14 cellular contexts compared by ENCODE assay signal in the genomic region with DNA sequence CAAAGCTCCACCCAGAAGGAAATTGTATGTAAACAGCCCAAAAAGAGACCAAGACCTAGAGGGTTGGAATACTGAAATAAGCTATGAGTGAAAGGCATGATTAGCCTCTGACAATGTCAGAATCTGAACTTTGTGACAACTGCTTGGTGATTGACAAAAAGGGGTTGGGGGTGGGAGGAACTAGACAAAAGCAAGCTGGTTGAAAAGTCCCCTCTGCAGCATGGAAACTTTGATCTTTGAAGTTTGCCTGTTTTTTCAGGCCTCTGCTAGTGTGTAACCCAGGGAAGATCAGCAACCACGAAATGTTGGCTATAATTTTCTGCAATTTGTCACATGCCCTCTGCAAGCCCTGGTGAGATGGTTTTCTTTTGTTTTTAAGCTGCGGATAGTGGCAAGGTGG.
DNase-seq lines count a peak whose midpoint lies in the region; ATAC-seq, FAIRE-seq and TF ChIP-seq lines count a peak whose summit lies in the region.
"Had no signal": no experiment of that assay in that cellular context is flagged by ENCODE, and none has a peak within 500 bp of the region (broad histone marks: within the 10 kb centered on the region; RNA-seq: fewer than 3 reads in every experiment).

No MANE protein-coding gene starts in this region.

- TF ChIP-seq POLR2A in HepG2 (IDR thresholded peaks at IDR 0.05; ENCODE audit: insufficient read depth in 1 of 2, low read depth in 2 of 2, low read length in 2 of 2) (no peak), right lobe of liver (IDR thresholded peaks at IDR 0.05) (no peak), H1 (IDR thresholded peaks at IDR 0.05; ENCODE audit: control extremely low read depth in 1 of 2, low read depth in 2 of 2, low read length in 2 of 2) (no peak)

- no peak overlapping the region for H2BK12ac ChIP-seq in H1 (ENCODE audit: low read depth, low read length)

- no peaks in the 10 kb centered on the region for H3K79me1 ChIP-seq in H1 (ENCODE audit: low read depth, low read length)

- DNase-seq in HepG2 (ENCODE audit: low spot score), result peak; percentile 84
- DNase-seq in right lobe of liver, result no peak
- DNase-seq in H1 (ENCODE audit: low read depth in 1 of 2, low spot score in 2 of 2), result no peak
- no peak for DNase-seq in SK-N-DZ (ENCODE audit: low spot score)
- no peak for DNase-seq in NCI-H226
- DNase-seq: 8988T; CD4-positive, alpha-beta memory T cell; DMS153; DMS79 treated with DMSO at 0.1 percent for 48 hours; GF-D8 had no signal

- ATAC-seq in HepG2 (peak; percentile 98), right lobe of liver (no peak), HG03354 (IDR thresholded peaks at IDR 0.05; ENCODE audit: poor library complexity, severe bottlenecking, unreplicated experiment) (no peak)

- in situ Hi-C loops in HepG2 (cut with HindIII; ENCODE audit: extremely low pct_ligation_motif_present, low pct_unique_long_range_greater_than_20kb), result no loop called here

- TF ChIP-seq EP300 in HepG2 (IDR thresholded peaks at IDR 0.05; ENCODE audit: low read depth in 2 of 2, low read length in 2 of 2) (peak in 1 of 2 experiments; percentile 78; a peak in 2 of 4 replicates), HepG2 (CRISPR knock-in tag; IDR thresholded peaks at IDR 0.05; ENCODE audit: borderline replicate concordance) (no peak), H1 (IDR thresholded peaks at IDR 0.05; ENCODE audit: borderline replicate concordance in 1 of 2, low read depth in 2 of 2, low read length in 2 of 2) (no peak)

- no peak overlapping the region for H2BK5ac ChIP-seq in H1 (ENCODE audit: low read depth, low read length)

- H3K18ac ChIP-seq in H1 (ENCODE audit: extremely low read depth, low read length), result no peak overlapping the region

- H2AFZ ChIP-seq in HepG2 (ENCODE audit: low read length) (peak overlapping the region; percentile 49), H1 (ENCODE audit: low read length) (peak overlapping the region; percentile 50; the same call in 1 of the 2 replicates), neuron (ENCODE audit: low read depth, low read length) (peak overlapping the region; percentile 47)

- no peak overlapping the region for H3K23ac ChIP-seq in H1 (ENCODE audit: insufficient read length)

- no peaks in the 10 kb centered on the region for H3K9me3 ChIP-seq in HepG2 (ENCODE audit: low read length)
- no peaks in the 10 kb centered on the region for H3K9me3 ChIP-seq in right lobe of liver
- no peaks in the 10 kb centered on the region for H3K9me3 ChIP-seq in H1 (ENCODE audit: insufficient read depth in 2 of 2, low read depth in 1 of 2, low read length in 1 of 2)
- H3K9me3 ChIP-seq in neuron (ENCODE audit: low read length), result no peaks in the 10 kb centered on the region
- H3K9me3 ChIP-seq: BLaER1, HAP-1 had no signal

- H2BK15ac ChIP-seq in H1 (ENCODE audit: low read length), result no peak overlapping the region

- H3K23me2 ChIP-seq in H1 (ENCODE audit: low read depth, low read length), result no peaks in the 10 kb centered on the region

- H3K27ac ChIP-seq in HepG2 (ENCODE audit: extremely low read length, insufficient read depth, low read length) (peak overlapping the region; percentile 87), right lobe of liver (no peak overlapping the region), H1 (ENCODE audit: low read depth, low read length) (no peak overlapping the region)
- H3K27ac ChIP-seq: BLaER1 had no signal

- TSS peak; percentile 73 for BruUV-seq in HepG2 (replicated peaks; lab: Mats Ljungman, UMichigan)

- H3K4me3 ChIP-seq in HepG2 (replicated peaks in 1 of 3; ENCODE audit: insufficient read depth in 1 of 3, low read depth in 2 of 3, low read length in 3 of 3), result peak overlapping the region in 1 of 3 experiments; percentile 3; a peak in 3 of 6 replicates
- no peak overlapping the region for H3K4me3 ChIP-seq in right lobe of liver
- no peak overlapping the region for H3K4me3 ChIP-seq in H1 (ENCODE audit: extremely low read depth in 1 of 4, insufficient read depth in 2 of 4, low read depth in 3 of 4, low read length in 4 of 4)
- H3K4me3 ChIP-seq in neuron (ENCODE audit: low read length), result no peak overlapping the region
- H3K4me3 ChIP-seq: BLaER1, HAP-1 had no signal

- 21% methylated on average over 2 of the region's 2 CpGs for WGBS in HepG2 (ENCODE audit: low lambda C conversion rate)
- 38% methylated on average over 2 of the region's 2 CpGs for WGBS in right lobe of liver (ENCODE audit: insufficient coverage, low coverage, low lambda C conversion rate, missing lambda C conversion rate)
- WGBS in H1 (ENCODE audit: extremely low coverage in 1 of 2, insufficient coverage in 1 of 2, insufficient read length in 1 of 2, insufficient replicate concordance in 2 of 2, low coverage in 1 of 2, low lambda C conversion rate in 2 of 2, missing lambda C conversion rate in 1 of 2), 2 experiments, result 94% methylated on average over 2 of the region's 2 CpGs; no CpG with 5 or more reads in 1 of the 2 experiments

- intact Hi-C loops in HepG2 (cut with micrococcal nuclease; ENCODE audit: unreplicated experiment), result no loop called here
- intact Hi-C loops in right lobe of liver (cut with DNase I), result no loop called here

- no peak overlapping the region for H3K14ac ChIP-seq in H1 (ENCODE audit: insufficient read length)

- no peak overlapping the region for H4K8ac ChIP-seq in H1 (ENCODE audit: extremely low read depth, insufficient read depth, low read length)

- no peaks in the 10 kb centered on the region for H3K79me2 ChIP-seq in HepG2 (ENCODE audit: insufficient read depth, low read length)
- H3K79me2 ChIP-seq in H1 (ENCODE audit: control insufficient read depth in 1 of 2, insufficient read depth in 2 of 2, low read length in 2 of 2), result no peaks in the 10 kb centered on the region

- no peak overlapping the region for H2BK20ac ChIP-seq in H1 (ENCODE audit: low read length)

- no peak overlapping the region for H4K5ac ChIP-seq in H1 (ENCODE audit: insufficient read length, low read depth, low read length)

- no peak overlapping the region for H3K56ac ChIP-seq in H1 (replicated peaks; ENCODE audit: insufficient read length, low read depth, low read length)

- peak overlapping the region; percentile 36 for H3K9ac ChIP-seq in HepG2 (ENCODE audit: insufficient read depth, low read depth, low read length)
- H3K9ac ChIP-seq in H1 (replicated peaks in 1 of 4; ENCODE audit: extremely low read depth in 1 of 4, low read depth in 3 of 4, low read length in 3 of 4), result no peak overlapping the region
- H3K9ac ChIP-seq: BLaER1 had no signal

- POLR2A ChIA-PET in HepG2 (lab: Yijun Ruan, JAX), result interaction anchor here (0.9 to 2.0 kb wide), 2 partner anchors 11 to 589 kb away, joined by 3 to 13 read pairs; no protein-coding TSS in a partner anchor
- POLR2A ChIA-PET in H1 (lab: Charles Lee; ENCODE audit: partially characterized antibody), result no interaction called here

- H2AK5ac ChIP-seq in H1 (ENCODE audit: low read depth, low read length), result no peak overlapping the region

- no peak overlapping the region for H4K91ac ChIP-seq in H1 (replicated peaks; ENCODE audit: insufficient read length, low read length)

- FAIRE-seq in HepG2 (lab: Jason Lieb, UNC), result peak; percentile 98
- FAIRE-seq in H1 (lab: Jason Lieb, UNC), result no peak

- CTCF ChIA-PET in HepG2 (lab: Yijun Ruan, JAX; ENCODE audit: low intra/inter-chr PET ratio, low total read pairs), result no interaction called here
- CTCF ChIA-PET in H1 (lab: Charles Lee; ENCODE audit: partially characterized antibody), result interaction anchor here (0.6 to 2.5 kb wide), 2 partner anchors 11 to 424 kb away, joined by 3 to 8 read pairs; no protein-coding TSS in a partner anchor

- H3K4me2 ChIP-seq in HepG2 (ENCODE audit: low read depth, low read length), result peak overlapping the region; percentile 66
- no peak overlapping the region for H3K4me2 ChIP-seq in H1 (ENCODE audit: insufficient read depth in 1 of 2, low read depth in 2 of 2, low read length in 2 of 2)
- H3K4me2 ChIP-seq: BLaER1 had no signal

- TF ChIP-seq CTCF in HepG2 (CRISPR knock-in tag; IDR thresholded peaks at IDR 0.05) (no peak), right lobe of liver (IDR thresholded peaks at IDR 0.05) (no peak), H1 (IDR thresholded peaks at IDR 0.05; ENCODE audit: control extremely low read depth in 1 of 3, insufficient read depth in 1 of 3, low read depth in 1 of 3, low read length in 3 of 3) (no peak)

- no peak overlapping the region for H3K4ac ChIP-seq in H1 (replicated peaks; ENCODE audit: insufficient read length, low read depth, low read length)

- H4K20me1 ChIP-seq in HepG2 (ENCODE audit: insufficient read depth, low read length), result no peaks in the 10 kb centered on the region
- no peaks in the 10 kb centered on the region for H4K20me1 ChIP-seq in H1 (replicated peaks in 1 of 2; ENCODE audit: control insufficient read depth in 1 of 2, insufficient read depth in 2 of 2, low read length in 2 of 2)
- H4K20me1 ChIP-seq: BLaER1 had no signal

- H2BK120ac ChIP-seq in H1 (replicated peaks; ENCODE audit: low read depth, low read length), result no peak overlapping the region

- peaks cover 34% of the 10 kb centered on the region for H3K4me1 ChIP-seq in HepG2 (ENCODE audit: insufficient read depth, low read length)
- H3K4me1 ChIP-seq in right lobe of liver, result no peaks in the 10 kb centered on the region
- H3K4me1 ChIP-seq in H1 (replicated peaks in 1 of 4; ENCODE audit: control insufficient read depth in 3 of 4, insufficient read depth in 4 of 4, low read length in 3 of 4), result no peaks in the 10 kb centered on the region
- H3K4me1 ChIP-seq in neuron (ENCODE audit: insufficient read depth, low read length), result peaks cover 8% of the 10 kb centered on the region
- H3K4me1 ChIP-seq: HAP-1 had no signal

- H3K36me3 ChIP-seq in HepG2 (replicated peaks in 1 of 2; ENCODE audit: control insufficient read depth in 1 of 2, insufficient read depth in 2 of 2, low read length in 2 of 2) (no peaks in the 10 kb centered on the region), right lobe of liver (no peaks in the 10 kb centered on the region), H1 (ENCODE audit: control insufficient read depth in 2 of 4, insufficient read depth in 4 of 4, low read length in 3 of 4) (no peaks in the 10 kb centered on the region), neuron (ENCODE audit: insufficient read depth, low read length) (no peaks in the 10 kb centered on the region)
- H3K36me3 ChIP-seq: BLaER1, HAP-1 had no signal

- H3K27me3 ChIP-seq in HepG2 (ENCODE audit: control insufficient read depth in 1 of 2, insufficient read depth in 2 of 2, low read length in 2 of 2) (no peaks in the 10 kb centered on the region), right lobe of liver (no peaks in the 10 kb centered on the region), H1 (replicated peaks in 1 of 4; ENCODE audit: control insufficient read depth in 3 of 4, extremely low read depth in 1 of 4, insufficient read depth in 3 of 4, low read length in 3 of 4) (no peaks in the 10 kb centered on the region), neuron (ENCODE audit: insufficient read depth, low read length) (peaks cover 3% of the 10 kb centered on the region)
- H3K27me3 ChIP-seq: BLaER1 had no signal

- TF ChIP-seq RAD21 in HepG2 (CRISPR knock-in tag; IDR thresholded peaks at IDR 0.05), result no peak
- no peak for TF ChIP-seq RAD21 in H1 (IDR thresholded peaks at IDR 0.05 in 1 of 2, conservative IDR thresholded peaks at IDR 0.05 in 1 of 2; ENCODE audit: low read depth in 2 of 2, low read length in 2 of 2)

TF ChIP-seq in HepG2, 621 proteins besides CTCF, POLR2A, EP300 and RAD21 (continues in another document):
- peak; percentile 39; the same call in 1 of the 2 replicates for TF ChIP-seq RBFOX2 (IDR thresholded peaks at IDR 0.05; ENCODE audit: low read depth, low read length)

TF ChIP-seq in H1, 55 proteins besides CTCF, POLR2A, EP300 and RAD21 (continues in another document):
- TF ChIP-seq SP2 (IDR thresholded peaks at IDR 0.05; ENCODE audit: low read length), result no peak
